In the genomic region with DNA sequence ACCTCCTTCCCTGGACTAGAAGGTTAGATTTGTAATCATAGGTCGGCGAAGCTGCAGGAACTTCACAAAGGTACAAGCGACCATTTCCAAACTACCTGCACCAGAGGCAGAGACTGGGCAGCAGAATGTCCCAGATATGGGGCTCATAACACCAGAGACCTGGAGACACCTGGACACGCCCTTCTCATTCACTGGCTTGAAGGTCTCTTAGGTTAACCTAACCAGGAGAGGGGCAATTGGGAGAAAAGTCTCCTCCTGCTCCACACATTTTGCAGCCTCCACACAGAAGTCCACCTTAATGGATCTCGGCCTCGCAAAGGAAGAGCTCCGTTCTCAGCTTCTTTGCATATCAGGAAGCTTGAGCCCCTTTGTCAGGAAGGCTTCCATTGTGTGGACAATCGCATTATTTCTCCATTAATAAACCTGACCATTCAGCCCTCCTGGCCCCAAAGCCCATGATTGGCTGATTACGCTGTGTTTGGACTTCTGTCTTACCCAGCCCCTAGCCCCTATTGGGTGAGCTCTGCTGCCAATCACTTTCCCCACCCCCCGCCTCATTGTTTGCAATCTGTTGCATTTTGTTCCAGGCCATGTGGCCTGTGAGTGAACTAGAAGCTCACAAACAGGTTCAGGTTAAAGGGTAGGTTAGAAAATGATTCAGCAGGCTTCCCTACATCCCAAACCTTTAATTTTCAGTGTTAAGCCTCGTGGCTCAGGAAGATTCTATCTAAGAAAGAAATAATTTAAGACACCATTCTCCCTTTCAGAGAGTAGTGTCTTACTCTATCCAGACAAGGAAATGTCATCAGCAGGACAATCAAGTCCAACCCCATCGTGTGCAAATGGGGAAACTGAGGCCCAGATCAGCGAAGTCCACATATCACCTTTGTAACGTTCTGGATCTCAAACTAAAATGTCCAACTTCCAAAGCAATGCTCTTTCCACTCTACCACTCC, we compare ENCODE assay signal across 1 cellular context.
TF ChIP-seq lines count a peak whose summit lies in the region.

No MANE protein-coding gene starts in this region.

TF ChIP-seq in K562, 482 proteins besides CTCF, POLR2A, EP300 and RAD21 (continued from another document and continues in another):
- TF ChIP-seq ZNF507 (tag; conservative IDR thresholded peaks at IDR 0.05) (no peak), CCAR2 (IDR thresholded peaks at IDR 0.05; ENCODE audit: low read depth, low read length) (no peak), POLR2AphosphoS5 (IDR thresholded peaks at IDR 0.05; ENCODE audit: control insufficient read depth, insufficient read depth, low read depth, low read length) (0 out of 2 replicates have a peak, but pooled peaks have one; percentile 39), MBD2 (IDR thresholded peaks at IDR 0.05; ENCODE audit: borderline replicate concordance, low read depth) (peak; percentile 92), NFYB (IDR thresholded peaks at IDR 0.05; ENCODE audit: extremely low read depth, insufficient read length) (peak; percentile 100), TCF3 (CRISPR knock-in tag; IDR thresholded peaks at IDR 0.05) (no peak), TEAD1 (CRISPR knock-in tag; IDR thresholded peaks at IDR 0.05) (no peak), NONO (IDR thresholded peaks at IDR 0.05; ENCODE audit: low read depth in 2 of 2, low read length in 1 of 2) (0 out of 4 replicates have a peak, but pooled peaks of 1 of the 2 experiments have one; percentile 16), RBFOX2 (IDR thresholded peaks at IDR 0.05; ENCODE audit: low read depth, low read length) (peak; percentile 65), HNRNPUL1 (IDR thresholded peaks at IDR 0.05; ENCODE audit: low read length) (no peak), CBX5 (IDR thresholded peaks at IDR 0.05; ENCODE audit: borderline replicate concordance, low read depth) (no peak), ZZZ3 (IDR thresholded peaks at IDR 0.05) (no peak), ZNF23 (CRISPR knock-in tag; IDR thresholded peaks at IDR 0.05) (no peak), ZFPM2 (CRISPR knock-in tag; IDR thresholded peaks at IDR 0.05) (no peak), TCFL5 (CRISPR knock-in tag; conservative IDR thresholded peaks at IDR 0.05) (no peak), HNRNPK (IDR thresholded peaks at IDR 0.05; ENCODE audit: low read depth, low read length, poor library complexity, severe bottlenecking) (no peak)
- TF ChIP-seq, protein P1, sequence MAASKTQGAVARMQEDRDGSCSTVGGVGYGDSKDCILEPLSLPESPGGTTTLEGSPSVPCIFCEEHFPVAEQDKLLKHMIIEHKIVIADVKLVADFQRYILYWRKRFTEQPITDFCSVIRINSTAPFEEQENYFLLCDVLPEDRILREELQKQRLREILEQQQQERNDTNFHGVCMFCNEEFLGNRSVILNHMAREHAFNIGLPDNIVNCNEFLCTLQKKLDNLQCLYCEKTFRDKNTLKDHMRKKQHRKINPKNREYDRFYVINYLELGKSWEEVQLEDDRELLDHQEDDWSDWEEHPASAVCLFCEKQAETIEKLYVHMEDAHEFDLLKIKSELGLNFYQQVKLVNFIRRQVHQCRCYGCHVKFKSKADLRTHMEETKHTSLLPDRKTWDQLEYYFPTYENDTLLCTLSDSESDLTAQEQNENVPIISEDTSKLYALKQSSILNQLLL (CRISPR knock-in tag; IDR thresholded peaks at IDR 0.05; ENCODE audit: borderline replicate concordance) = no peak
- TF ChIP-seq, protein P2, sequence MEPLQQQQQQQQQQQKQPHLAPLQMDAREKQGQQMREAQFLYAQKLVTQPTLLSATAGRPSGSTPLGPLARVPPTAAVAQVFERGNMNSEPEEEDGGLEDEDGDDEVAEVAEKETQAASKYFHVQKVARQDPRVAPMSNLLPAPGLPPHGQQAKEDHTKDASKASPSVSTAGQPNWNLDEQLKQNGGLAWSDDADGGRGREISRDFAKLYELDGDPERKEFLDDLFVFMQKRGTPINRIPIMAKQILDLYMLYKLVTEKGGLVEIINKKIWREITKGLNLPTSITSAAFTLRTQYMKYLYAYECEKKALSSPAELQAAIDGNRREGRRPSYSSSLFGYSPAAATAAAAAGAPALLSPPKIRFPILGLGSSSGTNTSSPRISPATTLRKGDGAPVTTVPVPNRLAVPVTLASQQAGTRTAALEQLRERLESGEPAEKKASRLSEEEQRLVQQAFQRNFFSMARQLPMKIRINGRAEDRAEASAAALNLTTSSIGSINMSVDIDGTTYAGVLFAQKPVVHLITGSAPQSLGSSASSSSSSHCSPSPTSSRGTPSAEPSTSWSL (CRISPR knock-in tag; IDR thresholded peaks at IDR 0.05; ENCODE audit: borderline replicate concordance) = no peak
- TF ChIP-seq, protein P3, sequence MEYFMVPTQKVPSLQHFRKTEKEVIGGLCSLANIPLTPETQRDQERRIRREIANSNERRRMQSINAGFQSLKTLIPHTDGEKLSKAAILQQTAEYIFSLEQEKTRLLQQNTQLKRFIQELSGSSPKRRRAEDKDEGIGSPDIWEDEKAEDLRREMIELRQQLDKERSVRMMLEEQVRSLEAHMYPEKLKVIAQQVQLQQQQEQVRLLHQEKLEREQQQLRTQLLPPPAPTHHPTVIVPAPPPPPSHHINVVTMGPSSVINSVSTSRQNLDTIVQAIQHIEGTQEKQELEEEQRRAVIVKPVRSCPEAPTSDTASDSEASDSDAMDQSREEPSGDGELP (CRISPR knock-in tag; IDR thresholded peaks at IDR 0.05; ENCODE audit: borderline replicate concordance) = no peak; the same call in 1 of the 2 replicates
- TF ChIP-seq, protein P4, sequence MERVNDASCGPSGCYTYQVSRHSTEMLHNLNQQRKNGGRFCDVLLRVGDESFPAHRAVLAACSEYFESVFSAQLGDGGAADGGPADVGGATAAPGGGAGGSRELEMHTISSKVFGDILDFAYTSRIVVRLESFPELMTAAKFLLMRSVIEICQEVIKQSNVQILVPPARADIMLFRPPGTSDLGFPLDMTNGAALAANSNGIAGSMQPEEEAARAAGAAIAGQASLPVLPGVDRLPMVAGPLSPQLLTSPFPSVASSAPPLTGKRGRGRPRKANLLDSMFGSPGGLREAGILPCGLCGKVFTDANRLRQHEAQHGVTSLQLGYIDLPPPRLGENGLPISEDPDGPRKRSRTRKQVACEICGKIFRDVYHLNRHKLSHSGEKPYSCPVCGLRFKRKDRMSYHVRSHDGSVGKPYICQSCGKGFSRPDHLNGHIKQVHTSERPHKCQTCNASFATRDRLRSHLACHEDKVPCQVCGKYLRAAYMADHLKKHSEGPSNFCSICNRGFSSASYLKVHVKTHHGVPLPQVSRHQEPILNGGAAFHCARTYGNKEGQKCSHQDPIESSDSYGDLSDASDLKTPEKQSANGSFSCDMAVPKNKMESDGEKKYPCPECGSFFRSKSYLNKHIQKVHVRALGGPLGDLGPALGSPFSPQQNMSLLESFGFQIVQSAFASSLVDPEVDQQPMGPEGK (CRISPR knock-in tag; IDR thresholded peaks at IDR 0.05; ENCODE audit: borderline replicate concordance) = no peak
- TF ChIP-seq, protein P5, sequence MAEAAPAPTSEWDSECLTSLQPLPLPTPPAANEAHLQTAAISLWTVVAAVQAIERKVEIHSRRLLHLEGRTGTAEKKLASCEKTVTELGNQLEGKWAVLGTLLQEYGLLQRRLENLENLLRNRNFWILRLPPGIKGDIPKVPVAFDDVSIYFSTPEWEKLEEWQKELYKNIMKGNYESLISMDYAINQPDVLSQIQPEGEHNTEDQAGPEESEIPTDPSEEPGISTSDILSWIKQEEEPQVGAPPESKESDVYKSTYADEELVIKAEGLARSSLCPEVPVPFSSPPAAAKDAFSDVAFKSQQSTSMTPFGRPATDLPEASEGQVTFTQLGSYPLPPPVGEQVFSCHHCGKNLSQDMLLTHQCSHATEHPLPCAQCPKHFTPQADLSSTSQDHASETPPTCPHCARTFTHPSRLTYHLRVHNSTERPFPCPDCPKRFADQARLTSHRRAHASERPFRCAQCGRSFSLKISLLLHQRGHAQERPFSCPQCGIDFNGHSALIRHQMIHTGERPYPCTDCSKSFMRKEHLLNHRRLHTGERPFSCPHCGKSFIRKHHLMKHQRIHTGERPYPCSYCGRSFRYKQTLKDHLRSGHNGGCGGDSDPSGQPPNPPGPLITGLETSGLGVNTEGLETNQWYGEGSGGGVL (CRISPR knock-in tag; IDR thresholded peaks at IDR 0.05) = no peak
- TF ChIP-seq, protein P6, sequence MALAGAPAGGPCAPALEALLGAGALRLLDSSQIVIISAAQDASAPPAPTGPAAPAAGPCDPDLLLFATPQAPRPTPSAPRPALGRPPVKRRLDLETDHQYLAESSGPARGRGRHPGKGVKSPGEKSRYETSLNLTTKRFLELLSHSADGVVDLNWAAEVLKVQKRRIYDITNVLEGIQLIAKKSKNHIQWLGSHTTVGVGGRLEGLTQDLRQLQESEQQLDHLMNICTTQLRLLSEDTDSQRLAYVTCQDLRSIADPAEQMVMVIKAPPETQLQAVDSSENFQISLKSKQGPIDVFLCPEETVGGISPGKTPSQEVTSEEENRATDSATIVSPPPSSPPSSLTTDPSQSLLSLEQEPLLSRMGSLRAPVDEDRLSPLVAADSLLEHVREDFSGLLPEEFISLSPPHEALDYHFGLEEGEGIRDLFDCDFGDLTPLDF (CRISPR knock-in tag; IDR thresholded peaks at IDR 0.05) = no peak
- TF ChIP-seq, protein P7, sequence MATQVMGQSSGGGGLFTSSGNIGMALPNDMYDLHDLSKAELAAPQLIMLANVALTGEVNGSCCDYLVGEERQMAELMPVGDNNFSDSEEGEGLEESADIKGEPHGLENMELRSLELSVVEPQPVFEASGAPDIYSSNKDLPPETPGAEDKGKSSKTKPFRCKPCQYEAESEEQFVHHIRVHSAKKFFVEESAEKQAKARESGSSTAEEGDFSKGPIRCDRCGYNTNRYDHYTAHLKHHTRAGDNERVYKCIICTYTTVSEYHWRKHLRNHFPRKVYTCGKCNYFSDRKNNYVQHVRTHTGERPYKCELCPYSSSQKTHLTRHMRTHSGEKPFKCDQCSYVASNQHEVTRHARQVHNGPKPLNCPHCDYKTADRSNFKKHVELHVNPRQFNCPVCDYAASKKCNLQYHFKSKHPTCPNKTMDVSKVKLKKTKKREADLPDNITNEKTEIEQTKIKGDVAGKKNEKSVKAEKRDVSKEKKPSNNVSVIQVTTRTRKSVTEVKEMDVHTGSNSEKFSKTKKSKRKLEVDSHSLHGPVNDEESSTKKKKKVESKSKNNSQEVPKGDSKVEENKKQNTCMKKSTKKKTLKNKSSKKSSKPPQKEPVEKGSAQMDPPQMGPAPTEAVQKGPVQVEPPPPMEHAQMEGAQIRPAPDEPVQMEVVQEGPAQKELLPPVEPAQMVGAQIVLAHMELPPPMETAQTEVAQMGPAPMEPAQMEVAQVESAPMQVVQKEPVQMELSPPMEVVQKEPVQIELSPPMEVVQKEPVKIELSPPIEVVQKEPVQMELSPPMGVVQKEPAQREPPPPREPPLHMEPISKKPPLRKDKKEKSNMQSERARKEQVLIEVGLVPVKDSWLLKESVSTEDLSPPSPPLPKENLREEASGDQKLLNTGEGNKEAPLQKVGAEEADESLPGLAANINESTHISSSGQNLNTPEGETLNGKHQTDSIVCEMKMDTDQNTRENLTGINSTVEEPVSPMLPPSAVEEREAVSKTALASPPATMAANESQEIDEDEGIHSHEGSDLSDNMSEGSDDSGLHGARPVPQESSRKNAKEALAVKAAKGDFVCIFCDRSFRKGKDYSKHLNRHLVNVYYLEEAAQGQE (CRISPR knock-in tag; IDR thresholded peaks at IDR 0.05; ENCODE audit: low read depth) = 0 out of 2 replicates have a peak, but pooled peaks have one; percentile 43
- TF ChIP-seq, protein P8, sequence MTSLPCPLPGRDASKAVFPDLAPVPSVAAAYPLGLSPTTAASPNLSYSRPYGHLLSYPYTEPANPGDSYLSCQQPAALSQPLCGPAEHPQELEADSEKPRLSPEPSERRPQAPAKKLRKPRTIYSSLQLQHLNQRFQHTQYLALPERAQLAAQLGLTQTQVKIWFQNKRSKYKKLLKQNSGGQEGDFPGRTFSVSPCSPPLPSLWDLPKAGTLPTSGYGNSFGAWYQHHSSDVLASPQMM (CRISPR knock-in tag; IDR thresholded peaks at IDR 0.05) = no peak
- TF ChIP-seq, protein P9, sequence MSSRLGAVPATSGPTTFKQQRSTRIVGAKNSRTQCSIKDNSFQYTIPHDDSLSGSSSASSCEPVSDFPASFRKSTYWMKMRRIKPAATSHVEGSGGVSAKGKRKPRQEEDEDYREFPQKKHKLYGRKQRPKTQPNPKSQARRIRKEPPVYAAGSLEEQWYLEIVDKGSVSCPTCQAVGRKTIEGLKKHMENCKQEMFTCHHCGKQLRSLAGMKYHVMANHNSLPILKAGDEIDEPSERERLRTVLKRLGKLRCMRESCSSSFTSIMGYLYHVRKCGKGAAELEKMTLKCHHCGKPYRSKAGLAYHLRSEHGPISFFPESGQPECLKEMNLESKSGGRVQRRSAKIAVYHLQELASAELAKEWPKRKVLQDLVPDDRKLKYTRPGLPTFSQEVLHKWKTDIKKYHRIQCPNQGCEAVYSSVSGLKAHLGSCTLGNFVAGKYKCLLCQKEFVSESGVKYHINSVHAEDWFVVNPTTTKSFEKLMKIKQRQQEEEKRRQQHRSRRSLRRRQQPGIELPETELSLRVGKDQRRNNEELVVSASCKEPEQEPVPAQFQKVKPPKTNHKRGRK (tag; IDR thresholded peaks at IDR 0.05) = no peak
- TF ChIP-seq, protein P10, sequence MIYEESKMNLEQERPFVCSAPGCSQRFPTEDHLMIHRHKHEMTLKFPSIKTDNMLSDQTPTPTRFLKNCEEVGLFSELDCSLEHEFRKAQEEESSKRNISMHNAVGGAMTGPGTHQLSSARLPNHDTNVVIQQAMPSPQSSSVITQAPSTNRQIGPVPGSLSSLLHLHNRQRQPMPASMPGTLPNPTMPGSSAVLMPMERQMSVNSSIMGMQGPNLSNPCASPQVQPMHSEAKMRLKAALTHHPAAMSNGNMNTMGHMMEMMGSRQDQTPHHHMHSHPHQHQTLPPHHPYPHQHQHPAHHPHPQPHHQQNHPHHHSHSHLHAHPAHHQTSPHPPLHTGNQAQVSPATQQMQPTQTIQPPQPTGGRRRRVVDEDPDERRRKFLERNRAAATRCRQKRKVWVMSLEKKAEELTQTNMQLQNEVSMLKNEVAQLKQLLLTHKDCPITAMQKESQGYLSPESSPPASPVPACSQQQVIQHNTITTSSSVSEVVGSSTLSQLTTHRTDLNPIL (CRISPR knock-in tag; IDR thresholded peaks at IDR 0.05) = no peak
- TF ChIP-seq, protein P11, sequence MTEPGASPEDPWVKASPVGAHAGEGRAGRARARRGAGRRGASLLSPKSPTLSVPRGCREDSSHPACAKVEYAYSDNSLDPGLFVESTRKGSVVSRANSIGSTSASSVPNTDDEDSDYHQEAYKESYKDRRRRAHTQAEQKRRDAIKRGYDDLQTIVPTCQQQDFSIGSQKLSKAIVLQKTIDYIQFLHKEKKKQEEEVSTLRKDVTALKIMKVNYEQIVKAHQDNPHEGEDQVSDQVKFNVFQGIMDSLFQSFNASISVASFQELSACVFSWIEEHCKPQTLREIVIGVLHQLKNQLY (CRISPR knock-in tag; conservative IDR thresholded peaks at IDR 0.05) = no peak
